10 cellular contexts compared by ENCODE assay signal in the genomic region with DNA sequence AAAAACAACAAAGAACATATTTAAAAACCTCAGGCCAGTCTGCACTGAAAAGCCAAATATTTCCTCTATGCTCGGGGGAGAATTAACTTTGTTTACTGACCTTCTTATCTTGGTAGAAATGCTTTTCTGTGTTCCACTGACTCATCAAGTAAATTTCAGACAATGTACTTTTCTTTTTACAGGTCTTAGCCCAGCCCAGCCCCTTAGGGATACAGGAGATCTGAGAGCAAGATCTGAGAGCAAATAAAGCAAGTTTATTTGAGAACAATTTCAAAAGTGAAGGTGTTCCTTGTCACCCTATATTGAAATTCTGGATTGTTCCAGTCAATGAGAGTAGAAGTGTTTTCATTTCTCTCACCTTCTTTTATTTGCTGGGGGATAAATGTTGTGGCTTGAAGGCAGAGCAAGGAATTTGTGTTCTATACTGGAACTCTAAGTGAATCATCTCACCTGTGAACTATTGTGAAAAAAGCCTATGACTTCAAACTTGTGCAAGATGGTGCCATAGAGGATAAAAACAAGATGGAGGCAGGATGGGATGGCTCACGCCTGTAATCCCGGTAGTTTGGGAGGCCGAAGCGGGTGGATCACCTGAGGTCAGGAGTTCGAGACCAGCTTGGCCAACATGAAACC. TPM values are rescaled to one million over a fixed set of nuclear protein-coding genes. Genes with fewer than 3 reads are reported as not detected.
A peak's percentile ranks its signal among the peaks of the same experiment; 100 is the strongest.
DNase-seq lines count a peak whose midpoint lies in the region; ATAC-seq, FAIRE-seq and TF ChIP-seq lines count a peak whose summit lies in the region.
"Had no signal": no experiment of that assay in that cellular context is flagged by ENCODE, and none has a peak within 500 bp of the region (broad histone marks: within the 10 kb centered on the region; RNA-seq: fewer than 3 reads in every experiment).

No MANE protein-coding gene starts in this region.

- H3K27me3 ChIP-seq in SK-N-SH (ENCODE audit: insufficient read depth) (no peaks in the 10 kb centered on the region), breast epithelium (no peaks in the 10 kb centered on the region), lower lobe of right lung (ENCODE audit: low read depth) (no peaks in the 10 kb centered on the region)
- H3K27me3 ChIP-seq in CD8-positive, alpha-beta T cell (ENCODE audit: insufficient read depth, low read length) = no peaks in the 10 kb centered on the region

- 0 out of 2 replicates have a peak overlapping the region, but pooled peaks have one; percentile 13 for H2AFZ ChIP-seq in SK-N-SH (ENCODE audit: low read depth)

- DNase-seq in SK-N-SH (no peak), breast epithelium (ENCODE audit: low spot score in 2 of 2) (no peak), lower lobe of right lung (no peak), NCI-H526 treated with DMSO at 0.1 percent for 48 hours (lab: John Stamatoyannopoulos, UW) (no peak), HTR-8/SVneo (ENCODE audit: insufficient read length, low spot score) (no peak)
- no peak for DNase-seq in CD8-positive, alpha-beta T cell
- DNase-seq: cortex of kidney, KBM-7 had no signal

- no peak for TF ChIP-seq CTCF in SK-N-SH (IDR thresholded peaks at IDR 0.05)
- no peak for TF ChIP-seq CTCF in breast epithelium (IDR thresholded peaks at IDR 0.05)
- TF ChIP-seq CTCF in lower lobe of right lung (IDR thresholded peaks at IDR 0.05) = no peak
- no peak for TF ChIP-seq CTCF in CD8-positive, alpha-beta T cell (IDR thresholded peaks at IDR 0.05)

- WGBS in SK-N-SH (ENCODE audit: low lambda C conversion rate) = 76% methylated on average over 6 of the region's 6 CpGs

- no peak overlapping the region for H3K9ac ChIP-seq in SK-N-SH

- H3K36me3 ChIP-seq in SK-N-SH (replicated peaks in 1 of 2; ENCODE audit: control insufficient read depth in 1 of 2, insufficient read depth in 2 of 2, low read length in 1 of 2) (no peaks in the 10 kb centered on the region), breast epithelium (no peaks in the 10 kb centered on the region), lower lobe of right lung (no peaks in the 10 kb centered on the region)
- H3K36me3 ChIP-seq in CD8-positive, alpha-beta T cell (ENCODE audit: insufficient read depth, low read length) = no peaks in the 10 kb centered on the region

- H3K4me2 ChIP-seq in SK-N-SH = no peak overlapping the region

- H3K36me3 Mint-ChIP-seq in CD8-positive, alpha-beta T cell = no peaks in the 10 kb centered on the region

- peaks cover 9% of the 10 kb centered on the region for H3K27me3 Mint-ChIP-seq in CD8-positive, alpha-beta T cell (ENCODE audit: low read depth)

- H3K79me2 ChIP-seq in SK-N-SH (ENCODE audit: insufficient read depth) = no peaks in the 10 kb centered on the region

- no peaks in the 10 kb centered on the region for H3K9me2 ChIP-seq in SK-N-SH

- no peaks in the 10 kb centered on the region for H3K9me3 Mint-ChIP-seq in CD8-positive, alpha-beta T cell

- TF ChIP-seq RAD21 in SK-N-SH (IDR thresholded peaks at IDR 0.05; ENCODE audit: low read length) = no peak

- H3K9me3 ChIP-seq in SK-N-SH (no peaks in the 10 kb centered on the region), breast epithelium (no peaks in the 10 kb centered on the region), lower lobe of right lung (no peaks in the 10 kb centered on the region)
- no peaks in the 10 kb centered on the region for H3K9me3 ChIP-seq in CD8-positive, alpha-beta T cell (ENCODE audit: low read length)

- intact Hi-C loops in breast epithelium (cut with DNase I; ENCODE audit: low total_unique reads) = no loop called here
- intact Hi-C loops in lower lobe of right lung (cut with DNase I) = no loop called here
- intact Hi-C loops in CD8-positive, alpha-beta T cell (cut with DNase I, micrococcal nuclease) = no loop called here

- CTCF ChIA-PET in SK-N-SH (lab: Yijun Ruan, JAX) = no interaction called here
- CTCF ChIA-PET in CD8-positive, alpha-beta T cell (lab: Charles Lee) = no interaction called here

- no peak overlapping the region for H3K27ac Mint-ChIP-seq in CD8-positive, alpha-beta T cell

- no peak for TF ChIP-seq POLR2A in breast epithelium (IDR thresholded peaks at IDR 0.05)

- no peaks in the 10 kb centered on the region for H4K20me1 ChIP-seq in SK-N-SH (ENCODE audit: insufficient read depth)

- H3K27ac ChIP-seq in SK-N-SH (ENCODE audit: low read depth in 2 of 2, low read length in 1 of 2) (no peak overlapping the region), breast epithelium (peak overlapping the region; percentile 43 to 84), lower lobe of right lung (peak overlapping the region; percentile 46)
- H3K27ac ChIP-seq in CD8-positive, alpha-beta T cell (ENCODE audit: low read depth, low read length) = no peak overlapping the region

- TF ChIP-seq EP300 in SK-N-SH (IDR thresholded peaks at IDR 0.05; ENCODE audit: borderline replicate concordance in 1 of 2, low read depth in 1 of 2, low read length in 1 of 2) = no peak

- no peaks in the 10 kb centered on the region; a peak in 1 of 4 replicates for H3K4me1 ChIP-seq in SK-N-SH (ENCODE audit: control insufficient read depth in 1 of 2, insufficient read depth in 2 of 2, low read depth in 1 of 2, low read length in 1 of 2)
- no peaks in the 10 kb centered on the region for H3K4me1 ChIP-seq in breast epithelium
- no peaks in the 10 kb centered on the region for H3K4me1 ChIP-seq in lower lobe of right lung
- H3K4me1 ChIP-seq in CD8-positive, alpha-beta T cell (ENCODE audit: insufficient read depth, low read length) = no peaks in the 10 kb centered on the region

- ATAC-seq in SK-N-SH treated with all-trans-retinoic acid at 6 μM for 48 hours (no peak), lower lobe of right lung (peak; percentile 77 to 92), GM21360 (IDR thresholded peaks at IDR 0.05; ENCODE audit: unreplicated experiment) (no peak)
- ATAC-seq in CD8-positive, alpha-beta T cell = no peak

- no peaks in the 10 kb centered on the region for H3K4me1 Mint-ChIP-seq in CD8-positive, alpha-beta T cell (ENCODE audit: low read depth)

- POLR2A ChIA-PET in SK-N-SH (lab: Yijun Ruan, JAX) = no interaction called here
- POLR2A ChIA-PET in CD8-positive, alpha-beta T cell (lab: Charles Lee) = no interaction called here

- H3K4me3 Mint-ChIP-seq in CD8-positive, alpha-beta T cell = no peak overlapping the region

- FAIRE-seq in HTR-8/SVneo (lab: Jason Lieb, UNC) = no peak

- H3K4me3 ChIP-seq in SK-N-SH (ENCODE audit: low read depth in 2 of 2, low read length in 1 of 2) (no peak overlapping the region), breast epithelium (no peak overlapping the region), lower lobe of right lung (no peak overlapping the region)
- H3K4me3 ChIP-seq in CD8-positive, alpha-beta T cell (ENCODE audit: low read depth, low read length) = no peak overlapping the region

- no peaks in the 10 kb centered on the region for H3F3A ChIP-seq in SK-N-SH (replicated peaks; ENCODE audit: insufficient read depth)

TF ChIP-seq in SK-N-SH, 30 proteins besides CTCF, POLR2A, EP300 and RAD21 (continues in another document):
- TF ChIP-seq, protein P1, sequence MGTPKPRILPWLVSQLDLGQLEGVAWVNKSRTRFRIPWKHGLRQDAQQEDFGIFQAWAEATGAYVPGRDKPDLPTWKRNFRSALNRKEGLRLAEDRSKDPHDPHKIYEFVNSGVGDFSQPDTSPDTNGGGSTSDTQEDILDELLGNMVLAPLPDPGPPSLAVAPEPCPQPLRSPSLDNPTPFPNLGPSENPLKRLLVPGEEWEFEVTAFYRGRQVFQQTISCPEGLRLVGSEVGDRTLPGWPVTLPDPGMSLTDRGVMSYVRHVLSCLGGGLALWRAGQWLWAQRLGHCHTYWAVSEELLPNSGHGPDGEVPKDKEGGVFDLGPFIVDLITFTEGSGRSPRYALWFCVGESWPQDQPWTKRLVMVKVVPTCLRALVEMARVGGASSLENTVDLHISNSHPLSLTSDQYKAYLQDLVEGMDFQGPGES (IDR thresholded peaks at IDR 0.05; ENCODE audit: low read depth, low read length) = no peak

TF ChIP-seq in SK-N-SH treated with all-trans-retinoic acid at 6 μM for 48 hours, 23 proteins besides CTCF, POLR2A, EP300 and RAD21 (continues in another document):
- TF ChIP-seq CSRNP3 (CRISPR knock-in tag; IDR thresholded peaks at IDR 0.05) (no peak), ARNTL (CRISPR knock-in tag; IDR thresholded peaks at IDR 0.05; ENCODE audit: borderline replicate concordance, low read depth) (no peak), RARB (CRISPR knock-in tag; IDR thresholded peaks at IDR 0.05) (no peak), ZFP30 (CRISPR knock-in tag; IDR thresholded peaks at IDR 0.05) (no peak), ZC3H10 (CRISPR knock-in tag; IDR thresholded peaks at IDR 0.05) (no peak), CSDC2 (CRISPR knock-in tag; IDR thresholded peaks at IDR 0.05) (no peak), ZNF565 (CRISPR knock-in tag; conservative IDR thresholded peaks at IDR 0.05; ENCODE audit: low read depth) (no peak), GLIS3 (CRISPR knock-in tag; IDR thresholded peaks at IDR 0.05) (no peak)

RNA-seq across cellular contexts. Expression of gene GPRC5A, which starts 7.9 kb away (rescaled TPM):
- polyA plus RNA-seq in SK-N-SH (2012; rRNA removed) = 12.7 and 16.1 TPM in 2 replicates
- 8.0 and 9.6 TPM in 2 replicates for polyA plus RNA-seq in SK-N-SH (2012; cell fraction: cytosol; rRNA removed)
- 8.2 and 12.0 TPM in 2 replicates for polyA plus RNA-seq in SK-N-SH (2012; cell fraction: nucleus; rRNA removed)
- 10 to 100 TPM; 10.9 to 40.1 (median 21.6) TPM for total RNA-seq in breast epithelium
- 482 TPM for total RNA-seq in lower lobe of right lung
- total RNA-seq in CD8-positive, alpha-beta T cell = not detected

Comparison
In these comparisons a context has a peak if more than half of its experiments do, and no peak if none do; other contexts are left out.
1. H3K27ac ChIP-seq: peak in breast epithelium (2 of 2) and lower lobe of right lung (single experiment); none in SK-N-SH (0 of 2) and CD8-positive, alpha-beta T cell (single experiment).
2. ATAC-seq: peak in lower lobe of right lung (2 of 2); none in SK-N-SH treated with all-trans-retinoic acid at 6 μM for 48 hours (single experiment), CD8-positive, alpha-beta T cell (single experiment) and GM21360 (single experiment).
3. RNA of gene GPRC5A, which starts 7.9 kb away (total RNA-seq): 482 TPM in lower lobe of right lung (single experiment); 10.9 to 40.1 TPM in breast epithelium and not detected in CD8-positive, alpha-beta T cell; every median in the first group is over 10 times any median in the second.